ENCODE assay signal across 8 cellular contexts in genomic region chr2:136305517-136306192, GRCh38.
DNase-seq lines count a peak whose midpoint lies in the region; ATAC-seq and TF ChIP-seq lines count a peak whose summit lies in the region.

No MANE protein-coding gene starts in this region.

- no peak for TF ChIP-seq CTCF in MCF 10A (IDR thresholded peaks at IDR 0.05; ENCODE audit: unreplicated experiment)

- H3K9me3 Mint-ChIP-seq in naive thymus-derived CD8-positive, alpha-beta T cell, result no peaks in the 10 kb centered on the region
- no peaks in the 10 kb centered on the region for H3K9me3 Mint-ChIP-seq in MCF 10A (ENCODE audit: unreplicated experiment)

- H3K4me1 Mint-ChIP-seq in naive thymus-derived CD8-positive, alpha-beta T cell, result peaks cover 7 to 24% (median 12%) of the 10 kb centered on the region in 4 donors
- H3K4me1 Mint-ChIP-seq in MCF 10A (ENCODE audit: insufficient read depth, unreplicated experiment), result no peaks in the 10 kb centered on the region

- CTCF ChIA-PET in MCF 10A (lab: Yijun Ruan, JAX), result interaction anchor here (0.7 kb wide), 1 partner anchor 1334 kb away, joined by 3 read pairs; no protein-coding TSS in a partner anchor

- H3K36me3 Mint-ChIP-seq in naive thymus-derived CD8-positive, alpha-beta T cell, result no peaks in the 10 kb centered on the region
- H3K36me3 Mint-ChIP-seq in MCF 10A (ENCODE audit: insufficient read depth, unreplicated experiment), result no peaks in the 10 kb centered on the region

- BruUV-seq in MCF 10A (replicated peaks; lab: Mats Ljungman, UMichigan), result no TSS peak

- H3K4me3 Mint-ChIP-seq in naive thymus-derived CD8-positive, alpha-beta T cell, result no peak overlapping the region
- H3K4me3 Mint-ChIP-seq in MCF 10A (ENCODE audit: unreplicated experiment), result no peak overlapping the region

- DNase-seq in NOMO-1 treated with DMSO at 0.1 percent for 48 hours (lab: John Stamatoyannopoulos, UW; ENCODE audit: unreplicated experiment) (peak; percentile 8), NOMO-1 (lab: John Stamatoyannopoulos, UW; ENCODE audit: unreplicated experiment in 2 of 2) (no peak), GM19240 (ENCODE audit: insufficient read length, low spot score) (no peak), MCF 10A (ENCODE audit: unreplicated experiment) (no peak), HUDEP-2 (lab: John Stamatoyannopoulos, UW; ENCODE audit: unreplicated experiment in 76 of 76) (no peak)
- DNase-seq in activated CD4-positive, alpha-beta T cell treated with anti-CD3 and anti-CD28 coated beads, Interleukin-2, amount 50 U/mL, for 4 hours, result peak; percentile 35 to 44
- DNase-seq in naive thymus-derived CD8-positive, alpha-beta T cell, result peak in 2 of 10 donors; percentile 40 to 42

- peak overlapping the region in 8 of 10 donors; percentile 3 to 88 (median 76) for H3K27ac Mint-ChIP-seq in naive thymus-derived CD8-positive, alpha-beta T cell
- H3K27ac Mint-ChIP-seq in MCF 10A (ENCODE audit: low read depth, unreplicated experiment), result no peak overlapping the region

- no peaks in the 10 kb centered on the region for H3K27me3 Mint-ChIP-seq in naive thymus-derived CD8-positive, alpha-beta T cell
- peaks cover 14% of the 10 kb centered on the region for H3K27me3 Mint-ChIP-seq in MCF 10A (ENCODE audit: insufficient read depth, unreplicated experiment)

- ATAC-seq in HG03469 (IDR thresholded peaks at IDR 0.05; ENCODE audit: unreplicated experiment), result peak; percentile 85
- ATAC-seq in naive thymus-derived CD8-positive, alpha-beta T cell, result peak; percentile 78 to 92

- intact Hi-C loops in MCF 10A (cut with micrococcal nuclease), result no loop called here

- POLR2A ChIA-PET in naive thymus-derived CD8-positive, alpha-beta T cell (lab: Charles Lee), result interaction anchor here (0.6 to 1.3 kb wide), 4 partner anchors 14 to 419 kb away, joined by 3 to 5 read pairs (median 4); no protein-coding TSS in a partner anchor
- POLR2A ChIA-PET in MCF 10A (lab: Yijun Ruan, JAX), result no interaction called here

Comparison
In these comparisons a context has a peak if more than half of its experiments do, and no peak if none do; other contexts are left out.
1. DNase-seq: peak in NOMO-1 treated with DMSO at 0.1 percent for 48 hours (single experiment) and activated CD4-positive, alpha-beta T cell treated with anti-CD3 and anti-CD28 coated beads, Interleukin-2, amount 50 U/mL, for 4 hours (2 of 2); none in NOMO-1 (0 of 2), GM19240 (single experiment), MCF 10A (single experiment) and HUDEP-2 (0 of 76).